In the genomic region with DNA sequence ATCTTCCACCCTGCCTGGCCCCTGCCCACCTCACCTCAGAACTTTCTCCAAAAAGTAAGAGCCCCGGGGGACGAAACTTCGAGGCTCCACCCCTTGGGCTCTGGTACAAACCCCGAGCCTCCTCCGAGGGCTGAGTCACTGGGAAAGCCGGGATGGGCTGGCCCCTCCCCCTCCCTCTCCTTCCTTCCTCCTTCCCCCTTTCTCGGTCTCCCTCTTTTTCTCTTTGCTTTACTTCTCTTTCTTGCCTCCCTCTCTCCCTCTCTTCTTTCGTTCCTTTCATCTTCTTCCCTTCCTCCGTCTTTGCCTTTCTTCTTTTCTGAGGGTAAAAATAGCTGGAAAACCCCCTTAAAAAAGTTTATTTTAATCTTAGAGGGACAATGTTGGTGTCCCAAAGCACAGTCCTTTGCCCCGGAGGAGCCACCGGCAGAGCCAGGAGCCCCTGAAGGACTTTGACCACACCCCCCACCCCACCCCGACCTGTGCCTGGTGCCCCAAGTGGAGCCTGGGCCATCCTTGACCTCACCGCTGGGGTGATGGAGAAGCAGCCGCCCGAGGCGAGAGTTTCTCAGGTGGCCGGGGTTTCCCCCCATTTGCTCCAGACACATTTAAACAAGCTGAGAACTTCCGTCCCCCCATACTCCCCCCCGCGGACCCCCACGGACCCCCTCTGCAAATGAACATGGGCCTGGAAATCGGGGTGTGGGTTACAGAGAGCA, we compare ENCODE assay signal across 8 cellular contexts. TPM values are rescaled to one million over a fixed set of nuclear protein-coding genes. Genes with fewer than 3 reads are reported as not detected.
DNase-seq lines count a peak whose midpoint lies in the region; ATAC-seq and TF ChIP-seq lines count a peak whose summit lies in the region.

No MANE protein-coding gene starts in this region.

- H3K27ac Mint-ChIP-seq in neural progenitor cell = no peak overlapping the region
- H3K27ac Mint-ChIP-seq in glutamatergic neuron (ENCODE audit: unreplicated experiment) = no peak overlapping the region

- no peak for TF ChIP-seq CTCF in DND-41 (IDR thresholded peaks at IDR 0.05; ENCODE audit: borderline replicate concordance, extremely low read depth, low read length, poor library complexity, severe bottlenecking)
- TF ChIP-seq CTCF in neural progenitor cell (IDR thresholded peaks at IDR 0.05) = no peak
- no peak for TF ChIP-seq CTCF in BE2C (IDR thresholded peaks at IDR 0.05; ENCODE audit: low read depth, low read length)
- no peak for TF ChIP-seq CTCF in glutamatergic neuron (IDR thresholded peaks at IDR 0.05; ENCODE audit: partially characterized antibody, unreplicated experiment)

- H3K9me3 Mint-ChIP-seq in neural progenitor cell = no peaks in the 10 kb centered on the region
- H3K9me3 Mint-ChIP-seq in glutamatergic neuron (ENCODE audit: unreplicated experiment) = peaks cover 11% of the 10 kb centered on the region

- H3F3A ChIP-seq in neural progenitor cell (ENCODE audit: low read depth) = peaks cover 30% of the 10 kb centered on the region

- no peaks in the 10 kb centered on the region for H3K36me3 ChIP-seq in DND-41 (ENCODE audit: insufficient read depth, low read length)
- no peaks in the 10 kb centered on the region for H3K36me3 ChIP-seq in neural progenitor cell
- H3K36me3 ChIP-seq in BE2C = no peaks in the 10 kb centered on the region

- H3K9me3 ChIP-seq in DND-41 (ENCODE audit: insufficient read depth, low read length, severe bottlenecking) (no peaks in the 10 kb centered on the region), neural progenitor cell (ENCODE audit: low read depth) (no peaks in the 10 kb centered on the region), BE2C (no peaks in the 10 kb centered on the region)

- peaks cover 40% of the 10 kb centered on the region for H3K79me2 ChIP-seq in DND-41 (ENCODE audit: insufficient read depth, low read length)
- no peaks in the 10 kb centered on the region for H3K79me2 ChIP-seq in neural progenitor cell (ENCODE audit: low read depth)

- H3K4me3 ChIP-seq in DND-41 (ENCODE audit: low read depth in 1 of 2, low read length in 2 of 2) (peak overlapping the region in 1 of 2 experiments; percentile 45; a peak in 2 of 4 replicates), neural progenitor cell (no peak overlapping the region), BE2C (ENCODE audit: low read depth, low read length) (no peak overlapping the region)

- H3K4me1 Mint-ChIP-seq in neural progenitor cell = peaks cover 40% of the 10 kb centered on the region
- H3K4me1 Mint-ChIP-seq in glutamatergic neuron (ENCODE audit: low read depth, unreplicated experiment) = peaks cover 12% of the 10 kb centered on the region

- H4K20me1 ChIP-seq in DND-41 (ENCODE audit: insufficient read depth, low read length) (no peaks in the 10 kb centered on the region), neural progenitor cell (ENCODE audit: low read depth) (peaks cover 6% of the 10 kb centered on the region)

- H2AFZ ChIP-seq in DND-41 (ENCODE audit: low read depth, low read length) (no peak overlapping the region), neural progenitor cell (replicated peaks) (peak overlapping the region; percentile 7)

- H3K4me1 ChIP-seq in DND-41 (ENCODE audit: insufficient read depth, low read length) = peaks cover 80% of the 10 kb centered on the region
- H3K4me1 ChIP-seq in neural progenitor cell = peaks cover 43% of the 10 kb centered on the region
- H3K4me1 ChIP-seq in BE2C = no peaks in the 10 kb centered on the region

- ATAC-seq in DND-41 (ENCODE audit: insufficient read depth, low read depth) (no peak), GM21447 (IDR thresholded peaks at IDR 0.05; ENCODE audit: unreplicated experiment) (no peak)

- H3K27me3 ChIP-seq in DND-41 (ENCODE audit: insufficient read depth, low read length, poor library complexity) (no peaks in the 10 kb centered on the region), neural progenitor cell (peaks cover 11% of the 10 kb centered on the region), BE2C (peaks cover 7% of the 10 kb centered on the region)

- peak; percentile 66 for DNase-seq in DND-41
- peak; percentile 69 for DNase-seq in NCI-H460 (ENCODE audit: extremely low read depth, low read depth)
- DNase-seq in epidermal melanocyte (ENCODE audit: insufficient read length, low spot score) = peak; percentile 89
- peak; percentile 70 for DNase-seq in neural progenitor cell (ENCODE audit: low spot score)
- DNase-seq in BE2C = no peak
- DNase-seq in NCI-H510A treated with DMSO at 0.1 percent for 48 hours (lab: John Stamatoyannopoulos, UW) = no peak
- DNase-seq in glutamatergic neuron = no peak

- H3K4me2 ChIP-seq in DND-41 (ENCODE audit: insufficient read depth, low read length) (peak overlapping the region; percentile 66), neural progenitor cell (peak overlapping the region; percentile 9)

- H3K4me3 Mint-ChIP-seq in neural progenitor cell (peak overlapping the region; percentile 55), glutamatergic neuron (ENCODE audit: unreplicated experiment) (no peak overlapping the region)

- peaks cover 5% of the 10 kb centered on the region for H3K27me3 Mint-ChIP-seq in neural progenitor cell (ENCODE audit: insufficient read depth, low read depth)
- H3K27me3 Mint-ChIP-seq in glutamatergic neuron (ENCODE audit: unreplicated experiment) = peaks cover 3% of the 10 kb centered on the region

- H3K27ac ChIP-seq in DND-41 (ENCODE audit: low read length) (peak overlapping the region; percentile 100), neural progenitor cell (no peak overlapping the region)

- H3K36me3 Mint-ChIP-seq in neural progenitor cell (no peaks in the 10 kb centered on the region), glutamatergic neuron (ENCODE audit: unreplicated experiment) (no peaks in the 10 kb centered on the region)

- H3K9ac ChIP-seq in DND-41 (ENCODE audit: low read depth, low read length) = peak overlapping the region; percentile 99
- H3K9ac ChIP-seq in neural progenitor cell = no peak overlapping the region

RNA-seq across cellular contexts. Expression of gene NOTCH1, which starts 5.7 kb away (rescaled TPM):
- 8.0 and 12.5 TPM in 2 replicates for total RNA-seq in NCI-H460 (2014; rRNA removed; shearing (Covaris generic))
- polyA plus RNA-seq in NCI-H460 (2014; cell fraction: nucleus; rRNA removed) = 12.2 and 13.2 TPM in 2 replicates
- 11.7 and 32.4 TPM in 2 replicates for total RNA-seq in neural progenitor cell (ENCODE audit: low replicate concordance)
- polyA plus RNA-seq in BE2C (2012; ENCODE audit: insufficient read depth, insufficient read length, low read depth) = 0.91 TPM
- 64.2 TPM for total RNA-seq in glutamatergic neuron (ENCODE audit: unreplicated experiment)

Comparison
In these comparisons a context has a peak if more than half of its experiments do, and no peak if none do; other contexts are left out.
1. DNase-seq: peak in DND-41 (single experiment), NCI-H460 (single experiment), epidermal melanocyte (single experiment) and neural progenitor cell (single experiment); none in BE2C (single experiment), NCI-H510A treated with DMSO at 0.1 percent for 48 hours (single experiment) and glutamatergic neuron (single experiment).